In the genomic region with DNA sequence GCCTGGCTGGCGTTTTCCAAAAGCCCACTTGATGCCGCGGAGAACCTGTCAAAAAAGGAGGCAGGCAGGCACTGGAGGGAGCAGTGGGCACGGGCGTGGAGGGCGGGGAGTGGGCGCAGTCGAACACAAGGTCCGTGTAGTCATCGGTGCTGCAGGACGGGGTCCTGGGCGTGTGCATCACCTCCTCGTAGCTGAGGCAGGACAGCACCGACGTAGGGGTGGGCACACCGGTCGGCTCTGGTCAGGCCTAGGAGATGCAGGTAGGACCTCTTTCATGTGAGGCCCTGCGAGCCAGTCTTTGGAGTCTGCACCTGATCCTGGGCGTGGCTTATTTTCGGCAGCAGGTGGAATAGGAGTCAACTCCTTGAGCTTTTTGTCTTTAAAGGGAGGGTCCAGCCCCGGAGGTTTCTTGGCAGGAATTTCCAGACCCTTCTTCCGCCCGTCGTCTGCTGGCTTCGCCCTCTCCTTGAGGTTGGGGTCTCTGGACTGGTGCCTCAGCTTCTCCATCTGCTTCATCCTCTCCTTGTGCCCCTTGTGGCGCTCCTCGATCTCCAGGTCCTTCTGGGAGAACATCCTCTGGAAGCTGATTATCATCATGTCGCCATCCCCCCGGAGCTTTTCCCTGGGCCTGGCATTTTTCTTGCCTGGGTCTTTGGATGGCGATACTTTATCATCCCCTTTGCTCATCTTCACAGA, we compare ENCODE assay signal across 15 cellular contexts.
DNase-seq lines count a peak whose midpoint lies in the region; ATAC-seq and TF ChIP-seq lines count a peak whose summit lies in the region.
"Had no signal": no experiment of that assay in that cellular context is flagged by ENCODE, and none has a peak within 500 bp of the region (broad histone marks: within the 10 kb centered on the region; RNA-seq: fewer than 3 reads in every experiment).

No MANE protein-coding gene starts in this region.

- no peak overlapping the region for H3K4me3 Mint-ChIP-seq in activated CD4-positive, alpha-beta T cell treated with anti-CD3 and anti-CD28 coated beads, Interleukin-2, amount 10 ng/mL, durations not matched to agents 7 days and 5 days
- H3K4me3 Mint-ChIP-seq: CD4-positive, CD25-positive, alpha-beta regulatory T cell; HFFc6 had no signal

- peak; percentile 15 for DNase-seq in left cardiac atrium
- no peak for DNase-seq in cardiac septum (ENCODE audit: low spot score)
- peak; percentile 30 for DNase-seq in lower lobe of right lung
- DNase-seq in upper lobe of left lung: peak in 1 of 2 donors; percentile 65
- DNase-seq in SHP77 treated with DMSO at 0.1 percent for 48 hours (lab: John Stamatoyannopoulos, UW): no peak
- DNase-seq in activated CD4-positive, alpha-beta T cell treated with anti-CD3 and anti-CD28 coated beads, Interleukin-2, amount 10 ng/mL, durations not matched to agents 7 days and 5 days: no peak
- DNase-seq: ACHN; CD4-positive, CD25-positive, alpha-beta regulatory T cell; DMS53; GF-D8; HCEC 1CT; HFFc6 had no signal

- no peak for TF ChIP-seq EP300 in upper lobe of left lung (IDR thresholded peaks at IDR 0.05)

- TF ChIP-seq CTCF in lower lobe of right lung (IDR thresholded peaks at IDR 0.05) (no peak), upper lobe of left lung (IDR thresholded peaks at IDR 0.05) (no peak)

- ATAC-seq in left cardiac atrium: no peak
- no peak for ATAC-seq in lower lobe of right lung
- ATAC-seq in upper lobe of left lung (ENCODE audit: low FRiP score in 2 of 2): peak; percentile 18 to 20
- ATAC-seq in HG02571 (IDR thresholded peaks at IDR 0.05; ENCODE audit: unreplicated experiment): no peak

- intact Hi-C loops in left cardiac atrium (cut with DNase I) (no loop called here), cardiac septum (cut with DNase I) (no loop called here), lower lobe of right lung (cut with DNase I) (no loop called here)

- H3K4me3 ChIP-seq in lower lobe of right lung (no peak overlapping the region), upper lobe of left lung (no peak overlapping the region)
- H3K4me3 ChIP-seq: BLaER1 treated with 17β-estradiol and CSF1 and Interleukin-3, amounts not matched to agents 10 nM and 100 nM had no signal

- no peaks in the 10 kb centered on the region for H3K27me3 Mint-ChIP-seq in activated CD4-positive, alpha-beta T cell treated with anti-CD3 and anti-CD28 coated beads, Interleukin-2, amount 10 ng/mL, durations not matched to agents 7 days and 5 days
- H3K27me3 Mint-ChIP-seq: CD4-positive, CD25-positive, alpha-beta regulatory T cell had no signal

- no peaks in the 10 kb centered on the region for H3K4me1 Mint-ChIP-seq in activated CD4-positive, alpha-beta T cell treated with anti-CD3 and anti-CD28 coated beads, Interleukin-2, amount 10 ng/mL, durations not matched to agents 7 days and 5 days
- H3K4me1 Mint-ChIP-seq: CD4-positive, CD25-positive, alpha-beta regulatory T cell had no signal

- POLR2A ChIA-PET in activated CD4-positive, alpha-beta T cell treated with anti-CD3 and anti-CD28 coated beads, Interleukin-2, amount 10 ng/mL, durations not matched to agents 7 days and 5 days (lab: Charles Lee): no interaction called here

- H3K36me3 Mint-ChIP-seq in activated CD4-positive, alpha-beta T cell treated with anti-CD3 and anti-CD28 coated beads, Interleukin-2, amount 10 ng/mL, durations not matched to agents 7 days and 5 days (ENCODE audit: low read depth): no peaks in the 10 kb centered on the region

- H3K4me1 ChIP-seq in lower lobe of right lung: no peaks in the 10 kb centered on the region
- no peaks in the 10 kb centered on the region for H3K4me1 ChIP-seq in upper lobe of left lung
- H3K4me1 ChIP-seq: BLaER1 treated with 17β-estradiol and CSF1 and Interleukin-3, amounts not matched to agents 10 nM and 100 nM had no signal

- CTCF ChIA-PET in activated CD4-positive, alpha-beta T cell treated with anti-CD3 and anti-CD28 coated beads, Interleukin-2, amount 10 ng/mL, durations not matched to agents 7 days and 5 days (lab: Charles Lee): no interaction called here

- WGBS in upper lobe of left lung, 2 donors: 95% methylated on average over 27 to 30 of the region's 30 CpGs

- no peaks in the 10 kb centered on the region for H3K27me3 ChIP-seq in lower lobe of right lung (ENCODE audit: low read depth)
- H3K27me3 ChIP-seq in upper lobe of left lung: no peaks in the 10 kb centered on the region
- H3K27me3 ChIP-seq: BLaER1 treated with 17β-estradiol and CSF1 and Interleukin-3, amounts not matched to agents 10 nM and 100 nM had no signal

- H3K9me3 ChIP-seq in lower lobe of right lung: peaks cover 6% of the 10 kb centered on the region
- H3K9me3 ChIP-seq in upper lobe of left lung: peaks cover 0 to 34% (median 0%) of the 10 kb centered on the region in 4 donors

- no peak for TF ChIP-seq POLR2A in upper lobe of left lung (IDR thresholded peaks at IDR 0.05)

- H3K36me3 ChIP-seq in lower lobe of right lung: no peaks in the 10 kb centered on the region
- no peaks in the 10 kb centered on the region for H3K36me3 ChIP-seq in upper lobe of left lung
- H3K36me3 ChIP-seq: BLaER1 treated with 17β-estradiol and CSF1 and Interleukin-3, amounts not matched to agents 10 nM and 100 nM had no signal

- no peak overlapping the region for H3K27ac ChIP-seq in lower lobe of right lung
- no peak overlapping the region for H3K27ac ChIP-seq in upper lobe of left lung
- H3K27ac ChIP-seq: BLaER1 treated with 17β-estradiol and CSF1 and Interleukin-3, amounts not matched to agents 10 nM and 100 nM; HL-60 had no signal

- H3K9me3 Mint-ChIP-seq in activated CD4-positive, alpha-beta T cell treated with anti-CD3 and anti-CD28 coated beads, Interleukin-2, amount 10 ng/mL, durations not matched to agents 7 days and 5 days: peaks cover 9% of the 10 kb centered on the region

- H3K27ac Mint-ChIP-seq in activated CD4-positive, alpha-beta T cell treated with anti-CD3 and anti-CD28 coated beads, Interleukin-2, amount 10 ng/mL, durations not matched to agents 7 days and 5 days: no peak overlapping the region
- H3K27ac Mint-ChIP-seq: CD4-positive, CD25-positive, alpha-beta regulatory T cell; HFFc6 had no signal

Comparison
In these comparisons a context has a peak if more than half of its experiments do, and no peak if none do; other contexts are left out.
1. DNase-seq: peak in left cardiac atrium (single experiment) and lower lobe of right lung (single experiment); none in cardiac septum (single experiment), SHP77 treated with DMSO at 0.1 percent for 48 hours (single experiment) and activated CD4-positive, alpha-beta T cell treated with anti-CD3 and anti-CD28 coated beads, Interleukin-2, amount 10 ng/mL, durations not matched to agents 7 days and 5 days (single experiment).
2. ATAC-seq: peak in upper lobe of left lung (2 of 2); none in left cardiac atrium (0 of 2), lower lobe of right lung (0 of 2) and HG02571 (single experiment).